Comparison of ENCODE assay signal across 9 cellular contexts in the genomic region with DNA sequence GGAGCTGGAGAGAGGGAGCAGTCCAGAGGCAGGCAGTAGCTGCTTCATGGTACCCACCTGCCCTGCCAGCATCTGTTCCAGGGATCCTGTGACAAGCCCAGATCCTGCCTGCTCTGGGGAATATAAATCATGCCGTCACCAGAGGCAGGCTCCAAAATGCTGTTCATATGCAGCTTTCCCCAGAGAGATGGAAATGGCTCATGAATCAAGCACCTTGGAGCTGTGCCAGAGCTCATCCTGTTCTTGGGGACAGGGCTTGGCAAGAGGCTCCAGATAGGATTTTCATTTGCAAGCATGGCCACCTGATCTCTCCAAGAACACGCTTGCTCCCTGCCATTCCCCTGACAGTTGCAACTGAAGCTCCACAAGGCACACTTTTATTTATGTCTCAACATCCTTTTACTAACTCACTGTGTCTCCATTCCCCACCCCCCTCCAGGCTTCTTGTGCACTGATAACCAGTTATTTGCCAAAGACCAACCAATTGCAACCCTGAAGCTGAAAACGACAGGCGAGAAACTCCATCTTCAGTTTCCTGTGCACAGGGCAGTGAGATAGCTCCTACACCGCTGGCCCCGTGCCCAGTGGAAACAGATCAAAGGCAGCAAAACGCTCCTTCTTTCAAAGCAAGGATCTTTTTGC.
DNase-seq lines count a peak whose midpoint lies in the region; ATAC-seq, FAIRE-seq and TF ChIP-seq lines count a peak whose summit lies in the region.
"Had no signal": no experiment of that assay in that cellular context is flagged by ENCODE, and none has a peak within 500 bp of the region (broad histone marks: within the 10 kb centered on the region; RNA-seq: fewer than 3 reads in every experiment).

No MANE protein-coding gene starts in this region.

- no peak overlapping the region for H3K27ac ChIP-seq in BLaER1 treated with 17β-estradiol and CSF1 and Interleukin-3, amounts not matched to agents 10 nM and 100 nM
- H3K27ac ChIP-seq in astrocyte (ENCODE audit: low read depth, low read length) (no peak overlapping the region), layer of hippocampus (ENCODE audit: low read depth, low read length) (peak overlapping the region; percentile 24), tibial nerve (peak overlapping the region in 1 of 4 donors; percentile 66), GM23338 (ENCODE audit: low read depth) (no peak overlapping the region)

- peak overlapping the region in 10 of 11 experiments; percentile 15 to 68 (median 42); a peak in 17 of 22 replicates for H3K4me2 ChIP-seq in BLaER1 treated with 17β-estradiol and CSF1 and Interleukin-3, amounts not matched to agents 10 nM and 100 nM
- H3K4me2 ChIP-seq in astrocyte (ENCODE audit: low read length): peak overlapping the region; percentile 35
- H3K4me2 ChIP-seq in GM23338: no peak overlapping the region

- H2AFZ ChIP-seq in astrocyte (ENCODE audit: low read depth, low read length) (no peak overlapping the region), GM23338 (no peak overlapping the region)

- TF ChIP-seq POLR2A in tibial nerve (IDR thresholded peaks at IDR 0.05): no peak

- no peaks in the 10 kb centered on the region for H3F3A ChIP-seq in GM23338 (replicated peaks; ENCODE audit: low read depth)

- H3K4me1 ChIP-seq in BLaER1 treated with 17β-estradiol and CSF1 and Interleukin-3, amounts not matched to agents 10 nM and 100 nM: peaks cover 0 to 16% (median 14%) of the 10 kb centered on the region in 10 experiments; a peak in 18 of 20 replicates
- H3K4me1 ChIP-seq in astrocyte (ENCODE audit: insufficient read depth, low read length) (peaks cover 11% of the 10 kb centered on the region), tibial nerve (peaks cover 0 to 21% (median 12%) of the 10 kb centered on the region in 4 donors), GM23338 (ENCODE audit: insufficient read depth) (no peaks in the 10 kb centered on the region)

- TF ChIP-seq CTCF in astrocyte (IDR thresholded peaks at IDR 0.05; ENCODE audit: insufficient read depth, low read depth, low read length) (no peak), tibial nerve (IDR thresholded peaks at IDR 0.05) (no peak), GM23338 (conservative IDR thresholded peaks at IDR 0.05; ENCODE audit: low read depth in 2 of 2) (no peak)

- no peaks in the 10 kb centered on the region for H3K36me3 ChIP-seq in BLaER1 treated with 17β-estradiol and CSF1 and Interleukin-3, amounts not matched to agents 10 nM and 100 nM
- H3K36me3 ChIP-seq in astrocyte (ENCODE audit: insufficient read depth, low read length) (no peaks in the 10 kb centered on the region), tibial nerve (peaks cover 0 to 2% (median 0%) of the 10 kb centered on the region in 3 donors), GM23338 (ENCODE audit: insufficient read depth) (no peaks in the 10 kb centered on the region)

- no peaks in the 10 kb centered on the region for H3K27me3 ChIP-seq in BLaER1 treated with 17β-estradiol and CSF1 and Interleukin-3, amounts not matched to agents 10 nM and 100 nM
- H3K27me3 ChIP-seq in astrocyte (ENCODE audit: insufficient read depth, low read length) (no peaks in the 10 kb centered on the region), layer of hippocampus (ENCODE audit: control insufficient read depth, insufficient read depth, low read length) (no peaks in the 10 kb centered on the region), tibial nerve (no peaks in the 10 kb centered on the region), GM23338 (ENCODE audit: insufficient read depth) (no peaks in the 10 kb centered on the region)

- H3K4me3 ChIP-seq in BLaER1 treated with 17β-estradiol and CSF1 and Interleukin-3, amounts not matched to agents 10 nM and 100 nM: no peak overlapping the region
- H3K4me3 ChIP-seq in astrocyte (ENCODE audit: insufficient read depth, low read depth, low read length): no peak overlapping the region
- H3K4me3 ChIP-seq in tibial nerve: no peak overlapping the region
- H3K4me3 ChIP-seq in GM23338: no peak overlapping the region

- H4K20me1 ChIP-seq in BLaER1 treated with 17β-estradiol and CSF1 and Interleukin-3, amounts not matched to agents 10 nM and 100 nM: no peaks in the 10 kb centered on the region
- peaks cover 11% of the 10 kb centered on the region for H4K20me1 ChIP-seq in astrocyte (ENCODE audit: insufficient read depth, low read length)
- H4K20me1 ChIP-seq in GM23338 (replicated peaks; ENCODE audit: insufficient read depth): no peaks in the 10 kb centered on the region

- peaks cover 3% of the 10 kb centered on the region for H3K4me1 Mint-ChIP-seq in astrocyte (ENCODE audit: low read depth, unreplicated experiment)
- H3K4me1 Mint-ChIP-seq in GM23338: no peaks in the 10 kb centered on the region

- 0 out of 22 replicates have a peak, but pooled peaks cover 0 to 9% (median 0%) of the 10 kb centered on the region in 11 experiments for H3K9me3 ChIP-seq in BLaER1 treated with 17β-estradiol and CSF1 and Interleukin-3, amounts not matched to agents 10 nM and 100 nM (replicated peaks in 1 of 11)
- H3K9me3 ChIP-seq in astrocyte (ENCODE audit: insufficient read depth, low read depth, low read length) (no peaks in the 10 kb centered on the region), tibial nerve (no peaks in the 10 kb centered on the region)

- 29 to 37% methylated on average over 7 of the region's 7 CpGs for WGBS in tibial nerve, 2 donors

- no peaks in the 10 kb centered on the region for H3K79me2 ChIP-seq in astrocyte (ENCODE audit: insufficient read depth, low read length)
- H3K79me2 ChIP-seq in GM23338 (replicated peaks; ENCODE audit: insufficient read depth): no peaks in the 10 kb centered on the region

- peaks cover 3% of the 10 kb centered on the region for H3K36me3 Mint-ChIP-seq in astrocyte (ENCODE audit: low read depth, unreplicated experiment)
- no peaks in the 10 kb centered on the region for H3K36me3 Mint-ChIP-seq in GM23338 (ENCODE audit: low read depth)

- H3K4me3 Mint-ChIP-seq in astrocyte (ENCODE audit: unreplicated experiment) (no peak overlapping the region), GM23338 (no peak overlapping the region)

- no peak overlapping the region for H3K9ac ChIP-seq in BLaER1 treated with 17β-estradiol and CSF1 and Interleukin-3, amounts not matched to agents 10 nM and 100 nM
- no peak overlapping the region for H3K9ac ChIP-seq in astrocyte (ENCODE audit: low read length)

- peak in 1 of 2 donors; percentile 50 for TF ChIP-seq EP300 in tibial nerve (IDR thresholded peaks at IDR 0.05)

- peak; percentile 98 for DNase-seq in NCI-H1694 treated with DMSO at 0.1 percent for 48 hours (lab: John Stamatoyannopoulos, UW)
- peak; percentile 40 for DNase-seq in astrocyte (ENCODE audit: low read depth)
- peak; percentile 64 to 76 for DNase-seq in tibial nerve (ENCODE audit: low spot score in 2 of 2)
- DNase-seq in HK-2 (ENCODE audit: unreplicated experiment): no peak
- no peak for DNase-seq in GM23338 (ENCODE audit: low spot score)

- H3K9me2 ChIP-seq in GM23338 (ENCODE audit: insufficient read depth): no peaks in the 10 kb centered on the region

- no peak for FAIRE-seq in astrocyte (lab: Jason Lieb, UNC)
- FAIRE-seq: G401.6 had no signal

- ATAC-seq in HG02610 (IDR thresholded peaks at IDR 0.05; ENCODE audit: unreplicated experiment) (no peak), GM23338 (no peak)

- no peaks in the 10 kb centered on the region for H3K27me3 Mint-ChIP-seq in astrocyte (ENCODE audit: low read depth, unreplicated experiment)
- H3K27me3 Mint-ChIP-seq in GM23338 (ENCODE audit: insufficient read depth, low read depth, poor library complexity): no peaks in the 10 kb centered on the region

- no peak overlapping the region for H3K27ac Mint-ChIP-seq in astrocyte (ENCODE audit: unreplicated experiment)
- no peak overlapping the region for H3K27ac Mint-ChIP-seq in GM23338

- peaks cover 4% of the 10 kb centered on the region for H3K9me3 Mint-ChIP-seq in astrocyte (ENCODE audit: unreplicated experiment)
- peaks cover 10% of the 10 kb centered on the region; the same call in 2 of the 3 replicates for H3K9me3 Mint-ChIP-seq in GM23338

TF ChIP-seq in GM23338, 12 proteins besides CTCF, POLR2A, EP300 and RAD21 (continues in another document):
- TF ChIP-seq ETS1 (IDR thresholded peaks at IDR 0.05): no peak

Comparison
In these comparisons a context has a peak if more than half of its experiments do, and no peak if none do; other contexts are left out.
1. DNase-seq: peak in NCI-H1694 treated with DMSO at 0.1 percent for 48 hours (single experiment), astrocyte (single experiment) and tibial nerve (2 of 2); none in HK-2 (single experiment) and GM23338 (single experiment).